In genomic region chr3:23991236-23992050, GRCh38 we compare ENCODE assay signal across 10 cellular contexts. TPM values are rescaled to one million over a fixed set of nuclear protein-coding genes. Genes with fewer than 3 reads are reported as not detected.
DNase-seq lines count a peak whose midpoint lies in the region; ATAC-seq and TF ChIP-seq lines count a peak whose summit lies in the region.
"Had no signal": no experiment of that assay in that cellular context is flagged by ENCODE, and none has a peak within 500 bp of the region (broad histone marks: within the 10 kb centered on the region; RNA-seq: fewer than 3 reads in every experiment).

No MANE protein-coding gene starts in this region.

- H3K9me3 Mint-ChIP-seq in CD8-positive, alpha-beta T cell: no peaks in the 10 kb centered on the region
- H3K9me3 Mint-ChIP-seq in nephron: no peaks in the 10 kb centered on the region

- no peaks in the 10 kb centered on the region for H3K27me3 ChIP-seq in CD8-positive, alpha-beta T cell (ENCODE audit: insufficient read depth, low read length)
- no peaks in the 10 kb centered on the region for H3K27me3 ChIP-seq in dorsolateral prefrontal cortex
- no peaks in the 10 kb centered on the region for H3K27me3 ChIP-seq in vagina

- no peak for TF ChIP-seq CTCF in CD8-positive, alpha-beta T cell (IDR thresholded peaks at IDR 0.05)
- peak in 5 of 56 donors; percentile 8 to 34 (median 18) for TF ChIP-seq CTCF in dorsolateral prefrontal cortex (IDR thresholded peaks at IDR 0.05 in 54 of 56, conservative IDR thresholded peaks at IDR 0.05 in 2 of 56; ENCODE audit: low read depth in 1 of 56, partially characterized antibody in 56 of 56)
- no peak for TF ChIP-seq CTCF in nephron (IDR thresholded peaks at IDR 0.05; ENCODE audit: unreplicated experiment in 3 of 3)
- no peak for TF ChIP-seq CTCF in vagina (IDR thresholded peaks at IDR 0.05)

- no peaks in the 10 kb centered on the region for H3K27me3 Mint-ChIP-seq in CD8-positive, alpha-beta T cell (ENCODE audit: low read depth)
- H3K27me3 Mint-ChIP-seq in nephron (ENCODE audit: low read depth): peaks cover 4% of the 10 kb centered on the region

- ATAC-seq in CD8-positive, alpha-beta T cell: no peak

- no peak for TF ChIP-seq POLR2A in vagina (IDR thresholded peaks at IDR 0.05)

- POLR2A ChIA-PET in CD8-positive, alpha-beta T cell (lab: Charles Lee): interaction anchor here (0.6 kb wide), 1 partner anchor 45 kb away, joined by 3 read pairs; no protein-coding TSS in a partner anchor

- no peaks in the 10 kb centered on the region for H3K36me3 Mint-ChIP-seq in CD8-positive, alpha-beta T cell
- H3K36me3 Mint-ChIP-seq in nephron (ENCODE audit: low read depth): no peaks in the 10 kb centered on the region

- H3K4me1 Mint-ChIP-seq in CD8-positive, alpha-beta T cell (ENCODE audit: low read depth): peaks cover 15% of the 10 kb centered on the region
- peaks cover 47% of the 10 kb centered on the region for H3K4me1 Mint-ChIP-seq in nephron

- H3K4me3 Mint-ChIP-seq in CD8-positive, alpha-beta T cell: no peak overlapping the region
- H3K4me3 Mint-ChIP-seq in nephron: no peak overlapping the region

- no peak overlapping the region for H3K4me3 ChIP-seq in CD8-positive, alpha-beta T cell (ENCODE audit: low read depth, low read length)
- H3K4me3 ChIP-seq in dorsolateral prefrontal cortex (peak overlapping the region in 36 of 59 donors; percentile 0 to 49 (median 21)), vagina (no peak overlapping the region)

- H3K9me3 ChIP-seq in CD8-positive, alpha-beta T cell (ENCODE audit: low read length): no peaks in the 10 kb centered on the region
- H3K9me3 ChIP-seq in vagina: no peaks in the 10 kb centered on the region

- H3K36me3 ChIP-seq in CD8-positive, alpha-beta T cell (ENCODE audit: insufficient read depth, low read length): no peaks in the 10 kb centered on the region
- no peaks in the 10 kb centered on the region for H3K36me3 ChIP-seq in vagina

- CTCF ChIA-PET in CD8-positive, alpha-beta T cell (lab: Charles Lee): interaction anchor here (1.2 kb wide), 1 partner anchor 8 kb away, joined by 5 read pairs; no protein-coding TSS in a partner anchor

- peak overlapping the region; percentile 32 for H3K27ac Mint-ChIP-seq in CD8-positive, alpha-beta T cell
- H3K27ac Mint-ChIP-seq in nephron: peak overlapping the region in 2 of 3 experiments; percentile 4 to 17

- DNase-seq in CD8-positive, alpha-beta T cell: no peak
- DNase-seq in NCI-H2029 (lab: John Stamatoyannopoulos, UW) (peak; percentile 47), dorsolateral prefrontal cortex (peak in 1 of 10 donors; percentile 28), NCI-H128 (lab: John Stamatoyannopoulos, UW; ENCODE audit: unreplicated experiment) (no peak), SHP77 treated with DMSO at 0.1 percent for 48 hours (lab: John Stamatoyannopoulos, UW) (no peak), cerebellum (ENCODE audit: low spot score) (no peak), vagina (ENCODE audit: extremely low spot score in 2 of 2) (no peak)
- DNase-seq: activated CD4-positive, alpha-beta T cell treated with anti-CD3 and anti-CD28 coated beads for 4 hours; stimulated activated CD4-positive, alpha-beta T cell treated with anti-CD3 and anti-CD28 coated beads, Interleukin-15, amount 100 ng/mL, for 24 hours had no signal

- no peak overlapping the region for H3K27ac ChIP-seq in CD8-positive, alpha-beta T cell (ENCODE audit: low read depth, low read length)
- H3K27ac ChIP-seq in dorsolateral prefrontal cortex (peak overlapping the region; percentile 46 to 97 (median 93)), vagina (no peak overlapping the region)

- H3K4me1 ChIP-seq in CD8-positive, alpha-beta T cell (ENCODE audit: insufficient read depth, low read length): peaks cover 11% of the 10 kb centered on the region
- no peaks in the 10 kb centered on the region for H3K4me1 ChIP-seq in vagina

- intact Hi-C loops in CD8-positive, alpha-beta T cell (cut with DNase I, micrococcal nuclease): no loop called here
- intact Hi-C loops in dorsolateral prefrontal cortex (cut with DNase I) (loop anchor here (2.0 to 5.0 kb wide), 2 partner anchors 44 to 45 kb away; partner anchors contain the start of gene NR1D2 (in 1 of the 2)), vagina (cut with DNase I) (loop anchor here (10.0 kb wide), 1 partner anchor 693 kb away; no protein-coding TSS in a partner anchor)

RNA-seq across cellular contexts. Expression of gene NR1D2, which starts 46.4 kb away (rescaled TPM):
- total RNA-seq in CD8-positive, alpha-beta T cell: 100 to 1,000 TPM; 126 to 129 TPM
- total RNA-seq in dorsolateral prefrontal cortex (100 to 1,000 TPM in 18 of 120 experiments, 10 to 100 TPM in 102; 56.4 to 127 (median 85.9) TPM), cerebellum (24.0 TPM), vagina (19.4 TPM)

Comparison
In these comparisons a context has a peak if more than half of its experiments do, and no peak if none do; other contexts are left out.
1. H3K27ac ChIP-seq: peak in dorsolateral prefrontal cortex (59 of 59); none in CD8-positive, alpha-beta T cell (single experiment) and vagina (single experiment).
2. H3K4me3 ChIP-seq: peak in dorsolateral prefrontal cortex (36 of 59); none in CD8-positive, alpha-beta T cell (single experiment) and vagina (0 of 2).
3. intact Hi-C loops: an anchor here in dorsolateral prefrontal cortex (2.0 to 5.0 kb wide) and vagina (10.0 kb wide); none called in CD8-positive, alpha-beta T cell.